11 cellular contexts compared by ENCODE assay signal in the genomic region with DNA sequence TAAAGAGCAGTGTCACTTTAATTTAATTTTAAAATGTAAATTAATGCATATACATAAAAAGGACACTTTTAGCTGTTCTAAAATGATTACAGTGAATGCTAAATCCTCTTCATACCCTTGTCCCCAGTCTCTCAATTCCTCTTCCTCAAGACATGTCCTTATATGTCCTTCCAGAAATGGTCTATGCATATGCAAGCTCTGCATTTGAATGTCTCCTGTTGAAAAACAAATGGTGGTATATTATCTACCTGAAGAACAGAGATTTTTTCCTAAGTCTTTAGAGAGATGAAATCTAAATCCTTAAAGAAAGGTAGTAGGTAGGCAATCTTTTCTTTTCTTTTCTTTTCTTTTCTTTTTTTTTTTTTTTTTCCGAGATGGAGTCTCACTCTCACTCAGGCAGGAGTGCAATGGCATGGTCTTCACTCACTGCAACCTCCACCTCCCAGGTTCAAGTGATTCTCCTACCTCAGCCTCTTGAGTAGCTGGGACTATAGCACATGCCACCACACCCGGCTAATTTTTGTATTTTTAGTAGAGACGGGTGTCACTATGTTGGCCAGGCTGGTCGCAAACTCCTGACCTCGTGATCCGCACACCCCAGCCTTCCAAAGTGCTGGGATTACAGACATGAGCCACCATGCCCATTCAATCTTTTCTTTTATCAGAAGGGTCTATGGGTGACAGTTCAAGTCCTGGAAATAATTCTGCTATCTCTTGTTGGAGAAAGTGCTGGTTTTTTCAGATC.
DNase-seq lines count a peak whose midpoint lies in the region; ATAC-seq, FAIRE-seq and TF ChIP-seq lines count a peak whose summit lies in the region.
"Had no signal": no experiment of that assay in that cellular context is flagged by ENCODE, and none has a peak within 500 bp of the region (broad histone marks: within the 10 kb centered on the region; RNA-seq: fewer than 3 reads in every experiment).

No MANE protein-coding gene starts in this region.

- peaks cover 65% of the 10 kb centered on the region for H3K36me3 Mint-ChIP-seq in activated naive CD8-positive, alpha-beta T cell treated with anti-CD3 and anti-CD28 coated beads, Interleukin-2, amount 50 U/mL, for 24 hours (ENCODE audit: low read depth)

- FAIRE-seq in GM12891 (lab: Jason Lieb, UNC) = no peak

- peaks cover 98% of the 10 kb centered on the region for H3K4me1 Mint-ChIP-seq in activated naive CD8-positive, alpha-beta T cell treated with anti-CD3 and anti-CD28 coated beads, Interleukin-2, amount 50 U/mL, for 24 hours

- no peak overlapping the region; the same call in 1 of the 2 replicates for H3K4me3 ChIP-seq in HUES48 (ENCODE audit: low read depth, low read length)
- no peak overlapping the region for H3K4me3 ChIP-seq in neutrophil (ENCODE audit: low read depth in 1 of 2, low read length in 1 of 2)
- no peak overlapping the region for H3K4me3 ChIP-seq in ovary
- H3K4me3 ChIP-seq: GM23248 had no signal

- no peak for ATAC-seq in activated naive CD8-positive, alpha-beta T cell treated with anti-CD3 and anti-CD28 coated beads, Interleukin-2, amount 50 U/mL, for 24 hours

- H3K36me3 ChIP-seq in HUES48 (ENCODE audit: control insufficient read depth, insufficient read depth, low read length) = no peaks in the 10 kb centered on the region
- no peaks in the 10 kb centered on the region for H3K36me3 ChIP-seq in neutrophil
- no peaks in the 10 kb centered on the region for H3K36me3 ChIP-seq in ovary

- peak overlapping the region; percentile 100 for H3K27ac Mint-ChIP-seq in activated naive CD8-positive, alpha-beta T cell treated with anti-CD3 and anti-CD28 coated beads, Interleukin-2, amount 50 U/mL, for 24 hours

- no peaks in the 10 kb centered on the region for H3K27me3 ChIP-seq in HUES48 (ENCODE audit: control insufficient read depth, insufficient read depth, low read length)
- H3K27me3 ChIP-seq in neutrophil = no peaks in the 10 kb centered on the region
- no peaks in the 10 kb centered on the region for H3K27me3 ChIP-seq in ovary

- H3K9me3 Mint-ChIP-seq in activated naive CD8-positive, alpha-beta T cell treated with anti-CD3 and anti-CD28 coated beads, Interleukin-2, amount 50 U/mL, for 24 hours = peaks cover 5% of the 10 kb centered on the region

- peaks cover 62% of the 10 kb centered on the region for H3K4me1 ChIP-seq in HUES48 (ENCODE audit: control insufficient read depth, insufficient read depth, low read length)
- peaks cover 39 to 50% of the 10 kb centered on the region in 2 experiments for H3K4me1 ChIP-seq in neutrophil (ENCODE audit: control insufficient read depth in 1 of 2, insufficient read depth in 1 of 2, low read depth in 1 of 2, low read length in 1 of 2)
- peaks cover 8% of the 10 kb centered on the region for H3K4me1 ChIP-seq in ovary (ENCODE audit: insufficient read depth)

- TF ChIP-seq POLR2A in GM12891 (IDR thresholded peaks at IDR 0.05; ENCODE audit: low read depth, low read length) = peak; percentile 75; the same call in 1 of the 2 replicates
- no peak for TF ChIP-seq POLR2A in ovary (IDR thresholded peaks at IDR 0.05)

- no peak for TF ChIP-seq EP300 in ovary (IDR thresholded peaks at IDR 0.05)

- peak overlapping the region; percentile 92 for H3K27ac ChIP-seq in HUES48 (ENCODE audit: low read depth, low read length)
- peak overlapping the region; percentile 4 for H3K27ac ChIP-seq in neutrophil
- no peak overlapping the region for H3K27ac ChIP-seq in ovary
- H3K27ac ChIP-seq: GM23248 had no signal

- intact Hi-C loops in ovary (cut with DNase I) = no loop called here

- H3K27me3 Mint-ChIP-seq in activated naive CD8-positive, alpha-beta T cell treated with anti-CD3 and anti-CD28 coated beads, Interleukin-2, amount 50 U/mL, for 24 hours = no peaks in the 10 kb centered on the region

- H3K9me3 ChIP-seq in HUES48 (ENCODE audit: control insufficient read depth, insufficient read depth, low read length) (no peaks in the 10 kb centered on the region), neutrophil (no peaks in the 10 kb centered on the region), ovary (no peaks in the 10 kb centered on the region)

- WGBS in ovary, 3 donors = 85 to 89% (median 86%) methylated on average over 6 of the region's 6 CpGs

- no peak for TF ChIP-seq CTCF in neutrophil (IDR thresholded peaks at IDR 0.05)
- no peak for TF ChIP-seq CTCF in ovary (IDR thresholded peaks at IDR 0.05)

- peak overlapping the region; percentile 40 for H3K9ac ChIP-seq in HUES48 (ENCODE audit: low read depth, low read length)
- H3K9ac ChIP-seq: GM23248 had no signal

- peak overlapping the region; percentile 68 for H3K4me3 Mint-ChIP-seq in activated naive CD8-positive, alpha-beta T cell treated with anti-CD3 and anti-CD28 coated beads, Interleukin-2, amount 50 U/mL, for 24 hours

- DNase-seq in GM12891 (ENCODE audit: insufficient read length, low spot score) = no peak
- DNase-seq in activated naive CD8-positive, alpha-beta T cell treated with anti-CD3 and anti-CD28 coated beads, Interleukin-2, amount 50 U/mL, for 24 hours = no peak
- DNase-seq in stimulated activated CD4-positive, alpha-beta T cell treated with anti-CD3 and anti-CD28 coated beads, Interleukin-4, amount 100 ng/mL, for 1 hour = no peak
- no peak for DNase-seq in ovary
- no peak for DNase-seq in ecto neural progenitor cell (ENCODE audit: low spot score)
- DNase-seq: activated T-cell treated with anti-CD3 and anti-CD28 coated beads, Interleukin-2, amount 50 U/mL, for 1 hour; caudate nucleus; DMS79; GM23248 had no signal

TF ChIP-seq in GM12891, 5 proteins besides CTCF, POLR2A, EP300 and RAD21:
- TF ChIP-seq PAX5 (IDR thresholded peaks at IDR 0.05; ENCODE audit: insufficient read depth, low read length, severe bottlenecking) = no peak
- peak; percentile 96 for TF ChIP-seq POU2F2 (IDR thresholded peaks at IDR 0.05; ENCODE audit: low read depth, low read length)
- peak; percentile 50 for TF ChIP-seq POLR2AphosphoS5 (IDR thresholded peaks at IDR 0.05; ENCODE audit: low read depth, low read length)
- 0 out of 2 replicates have a peak, but pooled peaks have one; percentile 33 for TF ChIP-seq SPI1 (IDR thresholded peaks at IDR 0.05; ENCODE audit: low read depth, low read length)
- TF ChIP-seq TAF1 (IDR thresholded peaks at IDR 0.05; ENCODE audit: low read depth, low read length) = no peak

Comparison
In these comparisons a context has a peak if more than half of its experiments do, and no peak if none do; other contexts are left out.
1. H3K27ac ChIP-seq: peak in HUES48 (single experiment) and neutrophil (single experiment); none in ovary (0 of 2).